ENCODE assay signal across 1 cellular context in the genomic region with DNA sequence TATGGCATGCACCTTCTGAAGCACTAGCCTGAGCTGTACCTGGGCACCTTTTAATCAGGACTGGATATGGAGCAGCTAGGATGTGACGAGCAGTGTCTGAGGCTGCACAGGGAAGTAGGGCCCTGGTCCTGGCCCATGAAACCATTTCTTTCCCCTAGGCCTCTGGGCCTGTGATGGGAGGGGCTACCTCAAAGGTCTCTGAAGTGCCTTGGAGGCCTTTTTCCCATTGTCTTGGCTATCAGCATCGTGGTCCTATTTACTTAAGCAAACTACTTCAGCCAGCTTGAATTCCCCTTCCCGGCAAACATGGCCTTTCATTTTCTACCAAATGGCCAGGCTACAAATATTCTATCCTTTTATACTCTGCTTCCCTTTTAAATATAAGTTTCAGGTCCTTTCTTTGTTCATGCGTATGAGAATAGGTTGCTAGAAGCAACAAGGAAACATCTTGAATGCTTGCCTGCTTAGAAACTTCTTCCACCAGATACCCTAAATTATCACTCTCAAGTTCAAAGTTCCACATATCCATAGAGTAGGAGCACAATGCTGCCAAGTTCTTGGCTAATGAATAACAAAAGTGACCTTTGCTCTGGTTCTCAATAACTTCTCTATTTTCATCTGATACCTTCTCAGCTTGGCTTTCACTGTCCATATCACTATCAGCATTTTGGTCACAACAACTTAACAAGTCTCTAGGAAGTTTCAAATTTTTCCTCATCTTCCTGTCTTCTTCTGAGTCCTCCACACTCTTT.
TF ChIP-seq lines count a peak whose summit lies in the region.

No MANE protein-coding gene starts in this region.

TF ChIP-seq in HepG2, 621 proteins besides CTCF, POLR2A, EP300 and RAD21 (continued from another document and continues in another):
- TF ChIP-seq TIGD3 (CRISPR knock-in tag; IDR thresholded peaks at IDR 0.05; ENCODE audit: borderline replicate concordance) (no peak), PPARG (CRISPR knock-in tag; conservative IDR thresholded peaks at IDR 0.05) (peak; percentile 56; the same call in 1 of the 2 replicates), JUND (CRISPR knock-in tag; IDR thresholded peaks at IDR 0.05) (no peak), POLR2AphosphoS2 (IDR thresholded peaks at IDR 0.05; ENCODE audit: low read depth, low read length) (no peak), HMGXB4 (CRISPR knock-in tag; IDR thresholded peaks at IDR 0.05; ENCODE audit: borderline replicate concordance in 1 of 2, low read depth in 1 of 2) (no peak), MEF2D (CRISPR knock-in tag; IDR thresholded peaks at IDR 0.05) (no peak), KDM5B (CRISPR knock-in tag; IDR thresholded peaks at IDR 0.05; ENCODE audit: borderline replicate concordance) (no peak), HMGA1 (CRISPR knock-in tag; conservative IDR thresholded peaks at IDR 0.05) (no peak), ETV6 (CRISPR knock-in tag; conservative IDR thresholded peaks at IDR 0.05) (no peak), KLF16 (CRISPR knock-in tag; IDR thresholded peaks at IDR 0.05) (no peak), FOSL1 (CRISPR knock-in tag; IDR thresholded peaks at IDR 0.05; ENCODE audit: borderline replicate concordance) (no peak), MEIS1 (CRISPR knock-in tag; IDR thresholded peaks at IDR 0.05; ENCODE audit: borderline replicate concordance) (no peak), NFRKB (IDR thresholded peaks at IDR 0.05) (no peak), MIER2 (CRISPR knock-in tag; IDR thresholded peaks at IDR 0.05) (no peak), SSRP1 (CRISPR knock-in tag; IDR thresholded peaks at IDR 0.05) (no peak), MAFG (CRISPR knock-in tag; IDR thresholded peaks at IDR 0.05) (no peak), ZSCAN25 (CRISPR knock-in tag; IDR thresholded peaks at IDR 0.05) (no peak), ZNF431 (CRISPR knock-in tag; IDR thresholded peaks at IDR 0.05; ENCODE audit: borderline replicate concordance, low read depth) (no peak), ESRRA (CRISPR knock-in tag; IDR thresholded peaks at IDR 0.05; ENCODE audit: low read depth) (no peak), ZNF484 (CRISPR knock-in tag; IDR thresholded peaks at IDR 0.05; ENCODE audit: borderline replicate concordance, low read depth) (no peak), ELF3 (CRISPR knock-in tag; IDR thresholded peaks at IDR 0.05) (no peak), MXD1 (CRISPR knock-in tag; IDR thresholded peaks at IDR 0.05) (no peak), ZNF318 (CRISPR knock-in tag; IDR thresholded peaks at IDR 0.05) (no peak), ZNF382 (CRISPR knock-in tag; IDR thresholded peaks at IDR 0.05; ENCODE audit: borderline replicate concordance) (no peak), REPIN1 (CRISPR knock-in tag; IDR thresholded peaks at IDR 0.05; ENCODE audit: borderline replicate concordance, low read depth) (no peak), ZNF746 (CRISPR knock-in tag; IDR thresholded peaks at IDR 0.05) (no peak), ARNT2 (CRISPR knock-in tag; IDR thresholded peaks at IDR 0.05; ENCODE audit: low read depth) (no peak), HOXA7 (CRISPR knock-in tag; IDR thresholded peaks at IDR 0.05) (no peak), SOX5 (CRISPR knock-in tag; IDR thresholded peaks at IDR 0.05; ENCODE audit: borderline replicate concordance) (peak; percentile 40; the same call in 1 of the 2 replicates), ZNF567 (CRISPR knock-in tag; IDR thresholded peaks at IDR 0.05; ENCODE audit: borderline replicate concordance) (no peak), ZNF614 (CRISPR knock-in tag; IDR thresholded peaks at IDR 0.05; ENCODE audit: borderline replicate concordance) (peak; percentile 97), MYC (CRISPR knock-in tag; IDR thresholded peaks at IDR 0.05; ENCODE audit: borderline replicate concordance) (no peak), ZBTB10 (CRISPR knock-in tag; IDR thresholded peaks at IDR 0.05; ENCODE audit: borderline replicate concordance) (no peak), TP53 (CRISPR knock-in tag; conservative IDR thresholded peaks at IDR 0.05) (no peak)
- TF ChIP-seq, protein P1, sequence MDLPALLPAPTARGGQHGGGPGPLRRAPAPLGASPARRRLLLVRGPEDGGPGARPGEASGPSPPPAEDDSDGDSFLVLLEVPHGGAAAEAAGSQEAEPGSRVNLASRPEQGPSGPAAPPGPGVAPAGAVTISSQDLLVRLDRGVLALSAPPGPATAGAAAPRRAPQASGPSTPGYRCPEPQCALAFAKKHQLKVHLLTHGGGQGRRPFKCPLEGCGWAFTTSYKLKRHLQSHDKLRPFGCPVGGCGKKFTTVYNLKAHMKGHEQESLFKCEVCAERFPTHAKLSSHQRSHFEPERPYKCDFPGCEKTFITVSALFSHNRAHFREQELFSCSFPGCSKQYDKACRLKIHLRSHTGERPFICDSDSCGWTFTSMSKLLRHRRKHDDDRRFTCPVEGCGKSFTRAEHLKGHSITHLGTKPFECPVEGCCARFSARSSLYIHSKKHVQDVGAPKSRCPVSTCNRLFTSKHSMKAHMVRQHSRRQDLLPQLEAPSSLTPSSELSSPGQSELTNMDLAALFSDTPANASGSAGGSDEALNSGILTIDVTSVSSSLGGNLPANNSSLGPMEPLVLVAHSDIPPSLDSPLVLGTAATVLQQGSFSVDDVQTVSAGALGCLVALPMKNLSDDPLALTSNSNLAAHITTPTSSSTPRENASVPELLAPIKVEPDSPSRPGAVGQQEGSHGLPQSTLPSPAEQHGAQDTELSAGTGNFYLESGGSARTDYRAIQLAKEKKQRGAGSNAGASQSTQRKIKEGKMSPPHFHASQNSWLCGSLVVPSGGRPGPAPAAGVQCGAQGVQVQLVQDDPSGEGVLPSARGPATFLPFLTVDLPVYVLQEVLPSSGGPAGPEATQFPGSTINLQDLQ (CRISPR knock-in tag; IDR thresholded peaks at IDR 0.05): no peak
- TF ChIP-seq, protein P2, sequence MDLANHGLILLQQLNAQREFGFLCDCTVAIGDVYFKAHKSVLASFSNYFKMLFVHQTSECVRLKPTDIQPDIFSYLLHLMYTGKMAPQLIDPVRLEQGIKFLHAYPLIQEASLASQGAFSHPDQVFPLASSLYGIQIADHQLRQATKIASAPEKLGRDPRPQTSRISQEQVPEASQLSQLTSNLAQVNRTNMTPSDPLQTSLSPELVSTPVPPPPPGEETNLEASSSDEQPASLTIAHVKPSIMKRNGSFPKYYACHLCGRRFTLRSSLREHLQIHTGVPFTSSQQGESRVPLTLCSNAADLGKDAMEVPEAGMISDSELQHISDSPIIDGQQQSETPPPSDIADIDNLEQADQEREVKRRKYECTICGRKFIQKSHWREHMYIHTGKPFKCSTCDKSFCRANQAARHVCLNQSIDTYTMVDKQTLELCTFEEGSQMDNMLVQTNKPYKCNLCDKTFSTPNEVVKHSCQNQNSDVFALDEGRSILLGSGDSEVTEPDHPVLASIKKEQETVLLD (CRISPR knock-in tag; IDR thresholded peaks at IDR 0.05; ENCODE audit: low read depth): no peak
- TF ChIP-seq, protein P3, sequence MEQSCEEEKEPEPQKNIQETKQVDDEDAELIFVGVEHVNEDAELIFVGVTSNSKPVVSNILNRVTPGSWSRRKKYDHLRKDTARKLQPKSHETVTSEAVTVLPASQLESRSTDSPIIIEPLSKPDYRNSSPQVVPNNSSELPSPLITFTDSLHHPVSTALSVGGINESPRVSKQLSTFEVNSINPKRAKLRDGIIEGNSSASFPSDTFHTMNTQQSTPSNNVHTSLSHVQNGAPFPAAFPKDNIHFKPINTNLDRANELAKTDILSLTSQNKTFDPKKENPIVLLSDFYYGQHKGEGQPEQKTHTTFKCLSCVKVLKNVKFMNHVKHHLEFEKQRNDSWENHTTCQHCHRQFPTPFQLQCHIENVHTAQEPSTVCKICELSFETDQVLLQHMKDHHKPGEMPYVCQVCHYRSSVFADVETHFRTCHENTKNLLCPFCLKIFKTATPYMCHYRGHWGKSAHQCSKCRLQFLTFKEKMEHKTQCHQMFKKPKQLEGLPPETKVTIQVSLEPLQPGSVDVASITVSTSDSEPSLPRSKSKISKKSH (CRISPR knock-in tag; IDR thresholded peaks at IDR 0.05; ENCODE audit: borderline replicate concordance): no peak
